In genomic region chr11:65711785-65712632, GRCh38 we compare ENCODE assay signal across 8 cellular contexts. TPM values are rescaled to one million over a fixed set of nuclear protein-coding genes. Genes with fewer than 3 reads are reported as not detected.
DNase-seq lines count a peak whose midpoint lies in the region; ATAC-seq and TF ChIP-seq lines count a peak whose summit lies in the region.

Gene KAT5, plus strand, starts transcription at chr11:65712252. Its CDS starts 16 bp downstream, at chr11:65712268.

- DNase-seq in DMS53 (lab: John Stamatoyannopoulos, UW) (peak; percentile 99), PC-3 (peak; percentile 99)
- peak; percentile 97 for DNase-seq in Jurkat, Clone E6-1 (ENCODE audit: low read depth, low spot score)
- peak; percentile 98 for DNase-seq in activated T-cell treated with anti-CD3 and anti-CD28 coated beads, Interleukin-2, amount 50 U/mL, for 1 hour
- peak; percentile 92 to 96 for DNase-seq in stimulated activated CD8-positive, alpha-beta memory T cell treated with anti-CD3 and anti-CD28 coated beads, Interleukin-7, amount 100 ng/mL, for 1 hour (ENCODE audit: low read depth in 2 of 2)

- TSS peak; percentile 30 for BruUV-seq in PC-3 (replicated peaks; lab: Mats Ljungman, UMichigan)

- peaks cover 16% of the 10 kb centered on the region for H3K79me2 ChIP-seq in PC-3 (ENCODE audit: low read length)

- H3K9me2 ChIP-seq in PC-3 (replicated peaks; ENCODE audit: low read length): no peaks in the 10 kb centered on the region

- 0 to 1% methylated on average over 63 to 65 of the region's 65 CpGs for WGBS in esophagus, 2 donors

- ATAC-seq in GM21576 (IDR thresholded peaks at IDR 0.05; ENCODE audit: unreplicated experiment): peak; percentile 69
- ATAC-seq in PC-3: peak; percentile 89

- H3K9ac ChIP-seq in PC-3 (ENCODE audit: low read length): peak within 1 kb of the TSS; percentile 93
- H3K9ac ChIP-seq in mucosa of stomach (ENCODE audit: low read length): peak within 1 kb of the TSS; percentile 80

- no peaks in the 10 kb centered on the region for H3K27me3 ChIP-seq in PC-3 (ENCODE audit: low read length)
- H3K27me3 ChIP-seq in esophagus (ENCODE audit: control insufficient read depth in 1 of 2, insufficient read depth in 2 of 2, low read length in 2 of 2): no peaks in the 10 kb centered on the region
- no peaks in the 10 kb centered on the region for H3K27me3 ChIP-seq in mucosa of stomach (ENCODE audit: control insufficient read depth, insufficient read depth, low read length)

- POLR2A ChIA-PET in PC-3 (lab: Charles Lee; ENCODE audit: unreplicated experiment): interaction anchor here (0.6 to 0.7 kb wide), 9 partner anchors 23 to 677 kb away, joined by 3 to 42 read pairs (median 6); partner anchors contain the start of gene FIBP

- no peaks in the 10 kb centered on the region for H4K20me1 ChIP-seq in PC-3 (ENCODE audit: low read length)

- peak within 1 kb of the TSS; percentile 75 for H3K4me3 ChIP-seq in Jurkat, Clone E6-1 (ENCODE audit: low read length)
- H3K4me3 ChIP-seq in PC-3 (ENCODE audit: low read length) (peak within 1 kb of the TSS; percentile 70), esophagus (ENCODE audit: low read depth in 1 of 2, low read length in 2 of 2) (peak within 1 kb of the TSS; percentile 70 to 88), mucosa of stomach (ENCODE audit: low read length) (peak within 1 kb of the TSS; percentile 56)

- intact Hi-C loops in PC-3 (cut with micrococcal nuclease): loop anchor here (1.0 to 10.0 kb wide), 4 partner anchors 57 to 273 kb away; partner anchors contain the start of gene MUS81

- H3K27ac ChIP-seq in PC-3 (ENCODE audit: low read length) (peak within 1 kb of the TSS; percentile 91), esophagus (ENCODE audit: low read depth in 2 of 2, low read length in 1 of 2) (peak within 1 kb of the TSS; percentile 97 to 100)

- peak within 1 kb of the TSS; percentile 91 for H2AFZ ChIP-seq in PC-3 (ENCODE audit: low read length)

- TF ChIP-seq CTCF in PC-3 (conservative IDR thresholded peaks at IDR 0.05; ENCODE audit: low read depth, low read length): peak; percentile 95

- H3K36me3 ChIP-seq in PC-3 (ENCODE audit: low read depth, low read length) (peaks cover 32% of the 10 kb centered on the region), esophagus (ENCODE audit: control insufficient read depth in 2 of 2, insufficient read depth in 2 of 2, low read length in 1 of 2) (peaks cover 10 to 28% of the 10 kb centered on the region in 2 donors), mucosa of stomach (ENCODE audit: control insufficient read depth, insufficient read depth, low read length) (peaks cover 32% of the 10 kb centered on the region)

- H3F3A ChIP-seq in PC-3 (ENCODE audit: low read length, unreplicated experiment): no peaks in the 10 kb centered on the region

- CTCF ChIA-PET in PC-3 (lab: Charles Lee): interaction anchor here (0.5 to 1.7 kb wide), 9 partner anchors 8 to 176 kb away, joined by 3 to 17 read pairs (median 8); partner anchors contain the start of gene FIBP

- H3K4me2 ChIP-seq in PC-3 (ENCODE audit: low read length): peak within 1 kb of the TSS; percentile 84

- H3K4me1 ChIP-seq in PC-3 (ENCODE audit: insufficient read depth, low read length) (peaks cover 11% of the 10 kb centered on the region), esophagus (ENCODE audit: control insufficient read depth in 2 of 2, insufficient read depth in 2 of 2, low read length in 1 of 2) (peaks cover 0 to 4% of the 10 kb centered on the region in 2 donors), mucosa of stomach (ENCODE audit: control insufficient read depth, insufficient read depth, low read length) (peaks cover 16% of the 10 kb centered on the region)

- no peaks in the 10 kb centered on the region; the same call in 1 of the 2 replicates for H3K9me3 ChIP-seq in PC-3 (ENCODE audit: low read length)
- H3K9me3 ChIP-seq in esophagus (ENCODE audit: control insufficient read depth in 2 of 2, insufficient read depth in 1 of 2, low read depth in 1 of 2, low read length in 1 of 2): no peaks in the 10 kb centered on the region
- H3K9me3 ChIP-seq in mucosa of stomach (ENCODE audit: control insufficient read depth, low read length): no peaks in the 10 kb centered on the region

RNA-seq across cellular contexts. Expression of gene KAT5, which starts in this region (rescaled TPM):
- polyA plus RNA-seq in Jurkat, Clone E6-1 (2012; ENCODE audit: insufficient read depth, insufficient read length): 79.7 TPM
- 74.9 and 83.9 TPM in 2 replicates for total RNA-seq in PC-3 (2014; rRNA removed)
- polyA plus RNA-seq in esophagus: 10 to 100 TPM; 55.6 to 60.3 TPM

Comparison
In these comparisons a context has a peak if more than half of its experiments do, and no peak if none do; other contexts are left out.
1. Peak in every context shown above with its lines: DNase-seq, ATAC-seq, H3K4me3 ChIP-seq and H3K27ac ChIP-seq.